Comparison of ENCODE assay signal across 1 cellular context in genomic region chr5:39880985-39881384, GRCh38.
TF ChIP-seq lines count a peak whose summit lies in the region.

No MANE protein-coding gene starts in this region.

TF ChIP-seq in K562, 482 proteins besides CTCF, POLR2A, EP300 and RAD21 (continued from another document):
- no peak for TF ChIP-seq ZNF77 (CRISPR knock-in tag; IDR thresholded peaks at IDR 0.05)
- no peak for TF ChIP-seq ETV1 (tag; conservative IDR thresholded peaks at IDR 0.05; ENCODE audit: low read depth)
- no peak for TF ChIP-seq RBM22 (IDR thresholded peaks at IDR 0.05; ENCODE audit: low read depth, low read length, poor library complexity, severe bottlenecking)
- TF ChIP-seq, protein P1, sequence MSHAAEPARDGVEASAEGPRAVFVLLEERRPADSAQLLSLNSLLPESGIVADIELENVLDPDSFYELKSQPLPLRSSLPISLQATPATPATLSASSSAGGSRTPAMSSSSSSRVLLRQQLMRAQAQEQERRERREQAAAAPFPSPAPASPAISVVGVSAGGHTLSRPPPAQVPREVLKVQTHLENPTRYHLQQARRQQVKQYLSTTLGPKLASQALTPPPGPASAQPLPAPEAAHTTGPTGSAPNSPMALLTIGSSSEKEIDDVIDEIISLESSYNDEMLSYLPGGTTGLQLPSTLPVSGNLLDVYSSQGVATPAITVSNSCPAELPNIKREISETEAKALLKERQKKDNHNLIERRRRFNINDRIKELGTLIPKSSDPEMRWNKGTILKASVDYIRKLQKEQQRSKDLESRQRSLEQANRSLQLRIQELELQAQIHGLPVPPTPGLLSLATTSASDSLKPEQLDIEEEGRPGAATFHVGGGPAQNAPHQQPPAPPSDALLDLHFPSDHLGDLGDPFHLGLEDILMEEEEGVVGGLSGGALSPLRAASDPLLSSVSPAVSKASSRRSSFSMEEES (CRISPR knock-in tag; IDR thresholded peaks at IDR 0.05), result no peak
- TF ChIP-seq PHB (CRISPR knock-in tag; IDR thresholded peaks at IDR 0.05), result no peak
